Comparison of ENCODE assay signal across 12 cellular contexts in the genomic region with DNA sequence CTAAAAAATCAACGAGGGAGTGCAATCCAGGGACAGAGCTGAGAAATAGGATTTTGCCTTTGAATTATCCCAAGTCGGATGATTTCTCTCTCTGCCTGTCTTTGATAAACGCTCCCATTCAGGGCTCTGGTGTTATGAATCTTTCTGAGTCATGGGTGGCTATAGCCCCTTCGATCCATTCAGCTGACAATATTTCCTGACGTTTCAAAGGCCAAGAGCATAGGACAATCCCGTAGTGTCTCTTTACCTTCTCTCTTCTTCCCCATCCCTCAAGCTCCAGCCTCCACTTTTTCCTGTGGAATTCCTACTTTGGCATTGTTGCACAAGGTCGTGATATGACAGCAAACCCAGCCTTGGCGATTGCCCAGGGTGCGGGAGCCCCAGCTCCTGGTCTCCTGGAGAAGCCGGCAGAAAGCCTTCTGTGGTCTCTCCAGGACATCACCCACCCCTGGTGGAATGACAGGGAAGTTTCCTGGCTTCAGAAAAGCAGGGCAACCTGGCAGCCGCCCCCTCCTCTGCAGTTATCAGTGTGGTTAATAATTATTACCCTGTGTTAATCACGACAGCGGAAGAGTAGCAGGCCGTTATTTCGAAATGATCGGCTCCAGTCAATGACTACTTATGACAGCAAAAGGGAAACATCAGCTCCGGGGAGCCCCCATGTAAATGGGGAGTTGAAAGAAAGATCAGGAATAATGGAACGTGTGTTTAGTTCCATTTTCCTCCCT. TPM values are rescaled to one million over a fixed set of nuclear protein-coding genes. Genes with fewer than 3 reads are reported as not detected.
DNase-seq lines count a peak whose midpoint lies in the region; ATAC-seq and TF ChIP-seq lines count a peak whose summit lies in the region.
"Had no signal": no experiment of that assay in that cellular context is flagged by ENCODE, and none has a peak within 500 bp of the region (broad histone marks: within the 10 kb centered on the region; RNA-seq: fewer than 3 reads in every experiment).

No MANE protein-coding gene starts in this region.

- H3K9me3 ChIP-seq in ascending aorta (no peaks in the 10 kb centered on the region), upper lobe of right lung (no peaks in the 10 kb centered on the region)
- H3K9me3 ChIP-seq: BLaER1 treated with 17β-estradiol and CSF1 and Interleukin-3, amounts not matched to agents 10 nM and 100 nM had no signal

- ATAC-seq in upper lobe of right lung (peak; percentile 88), GM18520 (IDR thresholded peaks at IDR 0.05; ENCODE audit: unreplicated experiment) (no peak)

- H3K27ac ChIP-seq in ascending aorta, result peak overlapping the region; percentile 34 to 70
- peak overlapping the region; percentile 67 for H3K27ac ChIP-seq in upper lobe of right lung
- H3K27ac ChIP-seq: BLaER1 treated with 17β-estradiol and CSF1 and Interleukin-3, amounts not matched to agents 10 nM and 100 nM had no signal

- peak; percentile 81 for DNase-seq in NCI-H82 (lab: John Stamatoyannopoulos, UW)
- no peak for DNase-seq in NCI-H82 treated with DMSO at 0.1 percent for 48 hours (lab: John Stamatoyannopoulos, UW; ENCODE audit: unreplicated experiment)
- DNase-seq in ascending aorta (ENCODE audit: low spot score in 2 of 2), result no peak
- DNase-seq in iPS-NIHi7 (ENCODE audit: extremely low spot score), result peak; percentile 84
- DNase-seq in upper lobe of right lung, result peak; percentile 77
- no peak for DNase-seq in T-helper 2 cell
- no peak for DNase-seq in NCI-H1436 treated with DMSO at 0.1 percent for 48 hours (lab: John Stamatoyannopoulos, UW)
- DNase-seq: activated CD4-positive, alpha-beta T cell treated with anti-CD3 and anti-CD28 coated beads for 1 hour; amniotic stem cell; NCI-H446 treated with DMSO at 0.1 percent for 48 hours had no signal

- H3K4me1 ChIP-seq in ascending aorta (peaks cover 0 to 27% of the 10 kb centered on the region in 2 donors), upper lobe of right lung (peaks cover 18% of the 10 kb centered on the region)
- H3K4me1 ChIP-seq: BLaER1 treated with 17β-estradiol and CSF1 and Interleukin-3, amounts not matched to agents 10 nM and 100 nM had no signal

- H3K27me3 ChIP-seq in ascending aorta, result no peaks in the 10 kb centered on the region
- no peaks in the 10 kb centered on the region for H3K27me3 ChIP-seq in upper lobe of right lung
- H3K27me3 ChIP-seq: BLaER1 treated with 17β-estradiol and CSF1 and Interleukin-3, amounts not matched to agents 10 nM and 100 nM had no signal

- H3K4me3 ChIP-seq in ascending aorta (peak overlapping the region in 1 of 2 donors; percentile 5), upper lobe of right lung (peak overlapping the region; percentile 11)
- H3K4me3 ChIP-seq: BLaER1 treated with 17β-estradiol and CSF1 and Interleukin-3, amounts not matched to agents 10 nM and 100 nM had no signal

- H3K36me3 ChIP-seq in ascending aorta (no peaks in the 10 kb centered on the region), upper lobe of right lung (no peaks in the 10 kb centered on the region)
- H3K36me3 ChIP-seq: BLaER1 treated with 17β-estradiol and CSF1 and Interleukin-3, amounts not matched to agents 10 nM and 100 nM had no signal

- intact Hi-C loops in ascending aorta (cut with DNase I), result no loop called here
- intact Hi-C loops in upper lobe of right lung (cut with DNase I), result no loop called here

- no peak for TF ChIP-seq CTCF in ascending aorta (IDR thresholded peaks at IDR 0.05)
- TF ChIP-seq CTCF in upper lobe of right lung (IDR thresholded peaks at IDR 0.05), result peak; percentile 75

RNA-seq across cellular contexts. Expression of a gene that starts 8.1 kb away (rescaled TPM):
- 33.0 TPM for total RNA-seq in ascending aorta
- 98.5 TPM for total RNA-seq in upper lobe of right lung

Comparison
In these comparisons a context has a peak if more than half of its experiments do, and no peak if none do; other contexts are left out.
1. DNase-seq: peak in NCI-H82 (single experiment), iPS-NIHi7 (single experiment) and upper lobe of right lung (single experiment); none in NCI-H82 treated with DMSO at 0.1 percent for 48 hours (single experiment), ascending aorta (0 of 2), T-helper 2 cell (0 of 5) and NCI-H1436 treated with DMSO at 0.1 percent for 48 hours (single experiment).